ENCODE assay signal across 2 cellular contexts in genomic region chr13:47277774-47278173, GRCh38.
TF ChIP-seq lines count a peak whose summit lies in the region.

No MANE protein-coding gene starts in this region.

TF ChIP-seq in HepG2, 621 proteins besides CTCF, POLR2A, EP300 and RAD21:
- TF ChIP-seq CEBPB (IDR thresholded peaks at IDR 0.05; ENCODE audit: borderline replicate concordance, low read depth, low read length) (peak; percentile 93), SSRP1 (CRISPR knock-in tag; IDR thresholded peaks at IDR 0.05) (no peak), CEBPG (CRISPR knock-in tag; IDR thresholded peaks at IDR 0.05) (peak; percentile 63)

TF ChIP-seq in K562, 482 proteins besides CTCF, POLR2A, EP300 and RAD21:
- TF ChIP-seq RNF219 (CRISPR knock-in tag; IDR thresholded peaks at IDR 0.05) (no peak), CEBPB (tag; IDR thresholded peaks at IDR 0.05) (peak; percentile 82), CEBPG (CRISPR knock-in tag; IDR thresholded peaks at IDR 0.05) (no peak), CEBPG (tag; conservative IDR thresholded peaks at IDR 0.05 in 1 of 2, IDR thresholded peaks at IDR 0.05 in 1 of 2) (peak; percentile 27 to 91; a peak in 2 of 4 replicates)
